Comparison of ENCODE assay signal across 20 cellular contexts in the genomic region with DNA sequence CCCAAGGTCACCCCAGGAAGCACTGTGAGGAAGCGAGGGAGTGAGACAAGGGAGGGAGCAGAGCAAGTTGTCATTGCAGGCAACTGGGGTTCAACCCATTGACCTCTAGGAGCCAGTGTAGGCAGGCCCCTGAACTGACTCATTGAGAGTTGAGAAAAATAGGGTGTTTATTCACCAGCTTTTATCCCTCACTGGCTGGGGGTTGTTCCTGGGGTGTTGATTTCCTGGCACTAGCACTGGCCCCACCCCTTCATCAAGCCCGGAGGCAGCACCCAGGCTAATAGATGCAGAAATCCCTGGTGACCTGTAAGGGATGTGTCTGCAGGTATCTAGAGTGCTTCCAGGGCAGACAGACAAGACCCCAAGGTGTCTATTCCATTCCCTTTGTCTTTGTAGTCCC.
A peak's percentile ranks its signal among the peaks of the same experiment; 100 is the strongest.
DNase-seq lines count a peak whose midpoint lies in the region; ATAC-seq, FAIRE-seq and TF ChIP-seq lines count a peak whose summit lies in the region.
"Had no signal": no experiment of that assay in that cellular context is flagged by ENCODE, and none has a peak within 500 bp of the region (broad histone marks: within the 10 kb centered on the region; RNA-seq: fewer than 3 reads in every experiment).

No MANE protein-coding gene starts in this region.

- peaks cover 0 to 9% (median 0%) of the 10 kb centered on the region in 11 experiments; a peak in 1 of 22 replicates for H4K20me1 ChIP-seq in BLaER1 treated with 17β-estradiol and CSF1 and Interleukin-3, amounts not matched to agents 10 nM and 100 nM
- H4K20me1 ChIP-seq in Loucy (ENCODE audit: insufficient read depth, low read length, poor library complexity, severe bottlenecking): no peaks in the 10 kb centered on the region

- TF ChIP-seq CTCF in Loucy (conservative IDR thresholded peaks at IDR 0.05; ENCODE audit: low read length): no peak
- TF ChIP-seq CTCF in bronchial epithelial cell (IDR thresholded peaks at IDR 0.05; ENCODE audit: insufficient read depth, low read length, severe bottlenecking): no peak
- no peak for TF ChIP-seq CTCF in progenitor cell of endocrine pancreas (IDR thresholded peaks at IDR 0.05; ENCODE audit: unreplicated experiment)

- H3K9me2 ChIP-seq in Loucy (replicated peaks; ENCODE audit: low read depth, low read length): no peaks in the 10 kb centered on the region

- no peak overlapping the region for H2AFZ ChIP-seq in Loucy (ENCODE audit: low read length)

- H3K9me3 Mint-ChIP-seq in progenitor cell of endocrine pancreas (ENCODE audit: low read depth): no peaks in the 10 kb centered on the region
- H3K9me3 Mint-ChIP-seq: CD4-positive, alpha-beta memory T cell had no signal

- no peaks in the 10 kb centered on the region for H3K4me1 Mint-ChIP-seq in progenitor cell of endocrine pancreas (ENCODE audit: low read depth)

- ATAC-seq in HG03439 (IDR thresholded peaks at IDR 0.05; ENCODE audit: unreplicated experiment): no peak
- ATAC-seq: HCT116 had no signal

- no peaks in the 10 kb centered on the region for H3K27me3 Mint-ChIP-seq in progenitor cell of endocrine pancreas

- H3K27me3 ChIP-seq in BLaER1 treated with 17β-estradiol and CSF1 and Interleukin-3, amounts not matched to agents 10 nM and 100 nM: peaks cover 0 to 6% (median 0%) of the 10 kb centered on the region in 11 experiments; a peak in 2 of 22 replicates
- H3K27me3 ChIP-seq in Loucy (ENCODE audit: insufficient read depth, low read length, poor library complexity, severe bottlenecking): no peaks in the 10 kb centered on the region
- H3K27me3 ChIP-seq in bronchial epithelial cell (ENCODE audit: control insufficient read depth, insufficient read depth, low read length): no peaks in the 10 kb centered on the region

- H3K36me3 Mint-ChIP-seq in progenitor cell of endocrine pancreas (ENCODE audit: insufficient read depth): no peaks in the 10 kb centered on the region
- H3K36me3 Mint-ChIP-seq: CD4-positive, alpha-beta memory T cell had no signal

- H3K4me1 ChIP-seq in BLaER1 treated with 17β-estradiol and CSF1 and Interleukin-3, amounts not matched to agents 10 nM and 100 nM: peaks cover 29 to 70% (median 68%) of the 10 kb centered on the region in 10 experiments
- H3K4me1 ChIP-seq in Loucy (ENCODE audit: insufficient read depth, low read length, poor library complexity, severe bottlenecking): peaks cover 78% of the 10 kb centered on the region

- FAIRE-seq in bronchial epithelial cell (lab: Jason Lieb, UNC): peak; percentile 70
- FAIRE-seq: D721Med, GM19239, H54 had no signal

- H3K4me2 ChIP-seq in BLaER1 treated with 17β-estradiol and CSF1 and Interleukin-3, amounts not matched to agents 10 nM and 100 nM: peak overlapping the region in 8 of 11 experiments; percentile 59 to 88 (median 78); a peak in 16 of 22 replicates
- no peak overlapping the region for H3K4me2 ChIP-seq in Loucy (ENCODE audit: low read depth, low read length, poor library complexity, severe bottlenecking)

- H3K9me3 ChIP-seq in BLaER1 treated with 17β-estradiol and CSF1 and Interleukin-3, amounts not matched to agents 10 nM and 100 nM (replicated peaks in 1 of 11): peaks cover 0 to 10% (median 0%) of the 10 kb centered on the region in 11 experiments; a peak in 6 of 22 replicates
- H3K9me3 ChIP-seq in Loucy (ENCODE audit: insufficient read depth, low read depth, low read length): no peaks in the 10 kb centered on the region

- H3K4me3 ChIP-seq in BLaER1 treated with 17β-estradiol and CSF1 and Interleukin-3, amounts not matched to agents 10 nM and 100 nM: no peak overlapping the region
- H3K4me3 ChIP-seq in Loucy (ENCODE audit: low read length, poor library complexity, severe bottlenecking): no peak overlapping the region
- no peak overlapping the region for H3K4me3 ChIP-seq in bronchial epithelial cell (ENCODE audit: low read depth, low read length)

- H3K27ac Mint-ChIP-seq in progenitor cell of endocrine pancreas: peak overlapping the region; percentile 47
- H3K27ac Mint-ChIP-seq: CD4-positive, alpha-beta memory T cell had no signal

- peak; percentile 80 for DNase-seq in bronchial epithelial cell (ENCODE audit: low read depth)
- DNase-seq in progenitor cell of endocrine pancreas (ENCODE audit: low spot score, unreplicated experiment): no peak
- DNase-seq in central memory CD4-positive, alpha-beta T cell: no peak
- DNase-seq in GOT3 (lab: John Stamatoyannopoulos, UW): no peak
- DNase-seq: ACHN; CD4-positive, alpha-beta memory T cell; COR-L47; DMS153; DMS79 treated with DMSO at 0.1 percent for 48 hours; GDM1; IMR-90; KBM-7 had no signal

- H3K36me3 ChIP-seq in BLaER1 treated with 17β-estradiol and CSF1 and Interleukin-3, amounts not matched to agents 10 nM and 100 nM: no peaks in the 10 kb centered on the region
- no peaks in the 10 kb centered on the region for H3K36me3 ChIP-seq in Loucy (ENCODE audit: insufficient read depth, low read length)
- no peaks in the 10 kb centered on the region for H3K36me3 ChIP-seq in bronchial epithelial cell (ENCODE audit: control insufficient read depth, insufficient read depth, low read length)

- H3K9ac ChIP-seq in BLaER1 treated with 17β-estradiol and CSF1 and Interleukin-3, amounts not matched to agents 10 nM and 100 nM: 0 out of 22 replicates have a peak overlapping the region, but pooled peaks of 1 of the 11 experiments have one; percentile 14
- H3K9ac ChIP-seq in Loucy (ENCODE audit: low read depth, low read length, poor library complexity, severe bottlenecking): peak overlapping the region; percentile 25

- H3K27ac ChIP-seq in BLaER1 treated with 17β-estradiol and CSF1 and Interleukin-3, amounts not matched to agents 10 nM and 100 nM: peak overlapping the region in 4 of 11 experiments; percentile 39 to 100 (median 84); a peak in 8 of 22 replicates
- H3K27ac ChIP-seq: C4-2B had no signal

- peaks cover 5% of the 10 kb centered on the region; the same call in 1 of the 2 replicates for H3F3A ChIP-seq in Loucy (ENCODE audit: low read depth)

- no peak overlapping the region for H3K4me3 Mint-ChIP-seq in progenitor cell of endocrine pancreas (ENCODE audit: low read depth)
- H3K4me3 Mint-ChIP-seq: CD4-positive, alpha-beta memory T cell had no signal

- H3K79me2 ChIP-seq in Loucy (ENCODE audit: insufficient read depth, low read length): no peaks in the 10 kb centered on the region
